Comparison of ENCODE assay signal across 10 cellular contexts in genomic region chr2:222919841-222920609, GRCh38. TPM values are rescaled to one million over a fixed set of nuclear protein-coding genes. Genes with fewer than 3 reads are reported as not detected.
DNase-seq lines count a peak whose midpoint lies in the region; ATAC-seq, FAIRE-seq and TF ChIP-seq lines count a peak whose summit lies in the region.
"Had no signal": no experiment of that assay in that cellular context is flagged by ENCODE, and none has a peak within 500 bp of the region (broad histone marks: within the 10 kb centered on the region; RNA-seq: fewer than 3 reads in every experiment).

No MANE protein-coding gene starts in this region.

- intact Hi-C loops in endothelial cell of umbilical vein (cut with micrococcal nuclease): no loop called here
- intact Hi-C loops in thyroid gland (cut with DNase I): no loop called here

- DNase-seq in GM04504 (ENCODE audit: low read depth) (peak; percentile 72), RKO (ENCODE audit: low spot score) (peak; percentile 73), endothelial cell of umbilical vein (ENCODE audit: low read depth, low spot score) (peak; percentile 69), pulmonary artery endothelial cell (ENCODE audit: low read depth, low spot score) (peak; percentile 17), mesenteric fat pad (ENCODE audit: low spot score) (no peak), thyroid gland (no peak)
- DNase-seq in activated naive CD4-positive, alpha-beta T cell treated with anti-CD3 and anti-CD28 coated beads, Interleukin-2, amount 50 U/mL, for 72 hours (ENCODE audit: low spot score in 2 of 2): no peak
- DNase-seq: activated CD8-positive, alpha-beta memory T cell treated with anti-CD3 and anti-CD28 coated beads, Interleukin-2, amount 10 ng/mL, durations not matched to agents 7 days and 5 days had no signal

- peaks cover 3% of the 10 kb centered on the region for H4K20me1 ChIP-seq in endothelial cell of umbilical vein (replicated peaks; ENCODE audit: control insufficient read depth, extremely low read depth, insufficient read depth, low read length)

- no peaks in the 10 kb centered on the region for H3K9me3 Mint-ChIP-seq in activated naive CD4-positive, alpha-beta T cell treated with anti-CD3 and anti-CD28 coated beads, Interleukin-2, amount 50 U/mL, for 72 hours
- H3K9me3 Mint-ChIP-seq: IgD-negative memory B cell had no signal

- WGBS in thyroid gland, 2 donors: 82 to 83% methylated on average over 2 of the region's 2 CpGs

- no peaks in the 10 kb centered on the region for H3K9me1 ChIP-seq in endothelial cell of umbilical vein (replicated peaks; ENCODE audit: control insufficient read depth, extremely low read depth, insufficient read depth, low read length)

- H3K9me3 ChIP-seq in endothelial cell of umbilical vein (replicated peaks; ENCODE audit: control insufficient read depth, insufficient read depth, low read length) (no peaks in the 10 kb centered on the region), thyroid gland (no peaks in the 10 kb centered on the region)

- H3K27me3 ChIP-seq in endothelial cell of umbilical vein (ENCODE audit: control insufficient read depth in 2 of 2, insufficient read depth in 2 of 2, low read length in 2 of 2) (no peaks in the 10 kb centered on the region), thyroid gland (no peaks in the 10 kb centered on the region)

- peak; percentile 86 for FAIRE-seq in endothelial cell of umbilical vein (lab: Jason Lieb, UNC)

- H3K36me3 ChIP-seq in endothelial cell of umbilical vein (ENCODE audit: control insufficient read depth in 2 of 2, extremely low read depth in 1 of 2, insufficient read depth in 2 of 2, low read length in 2 of 2): peaks cover 2 to 34% of the 10 kb centered on the region in 2 experiments
- peaks cover 4 to 5% of the 10 kb centered on the region in 2 donors for H3K36me3 ChIP-seq in thyroid gland

- BruUV-seq in endothelial cell of umbilical vein (replicated peaks; lab: Mats Ljungman, UMichigan): no TSS peak

- TF ChIP-seq CTCF in endothelial cell of umbilical vein (IDR thresholded peaks at IDR 0.05; ENCODE audit: extremely low read depth in 1 of 2, insufficient read depth in 1 of 2, low read depth in 1 of 2, low read length in 2 of 2) (no peak), thyroid gland (IDR thresholded peaks at IDR 0.05) (no peak)

- peaks cover 29% of the 10 kb centered on the region for H3K79me2 ChIP-seq in endothelial cell of umbilical vein (ENCODE audit: control insufficient read depth, insufficient read depth, low read length)

- CTCF ChIA-PET in endothelial cell of umbilical vein (lab: Charles Lee): interaction anchor here (0.6 to 2.1 kb wide), 5 partner anchors 19 to 230 kb away, joined by 3 to 17 read pairs (median 4); no protein-coding TSS in a partner anchor

- ATAC-seq in esophagus mucosa: no peak
- ATAC-seq in activated naive CD4-positive, alpha-beta T cell treated with anti-CD3 and anti-CD28 coated beads, Interleukin-2, amount 50 U/mL, for 72 hours: no peak
- ATAC-seq: activated CD8-positive, alpha-beta memory T cell treated with anti-CD3 and anti-CD28 coated beads, Interleukin-2, amount 10 ng/mL, durations not matched to agents 7 days and 5 days had no signal

- H3K27ac ChIP-seq in endothelial cell of umbilical vein (ENCODE audit: insufficient read depth, low read depth, low read length) (peak overlapping the region; percentile 28), thyroid gland (no peak overlapping the region)

- no peak overlapping the region for H3K9ac ChIP-seq in endothelial cell of umbilical vein (replicated peaks; ENCODE audit: extremely low read depth, insufficient read depth, low read length)

- peaks cover 0 to 4% of the 10 kb centered on the region in 2 donors for H3K36me3 Mint-ChIP-seq in activated naive CD4-positive, alpha-beta T cell treated with anti-CD3 and anti-CD28 coated beads, Interleukin-2, amount 50 U/mL, for 72 hours

- peaks cover 15% of the 10 kb centered on the region for H3K4me1 ChIP-seq in endothelial cell of umbilical vein (ENCODE audit: control insufficient read depth, extremely low read depth, insufficient read depth, low read length)
- H3K4me1 ChIP-seq in thyroid gland: no peaks in the 10 kb centered on the region

- no peak for TF ChIP-seq POLR2A in endothelial cell of umbilical vein (IDR thresholded peaks at IDR 0.05; ENCODE audit: low read depth, low read length)
- TF ChIP-seq POLR2A in thyroid gland (IDR thresholded peaks at IDR 0.05): no peak

- peak overlapping the region; percentile 57 for H3K4me2 ChIP-seq in endothelial cell of umbilical vein (ENCODE audit: insufficient read depth, low read length)

- H3K4me3 ChIP-seq in endothelial cell of umbilical vein (replicated peaks in 1 of 3; ENCODE audit: insufficient read depth in 1 of 3, low read depth in 1 of 3, low read length in 3 of 3) (no peak overlapping the region), thyroid gland (replicated peaks in 1 of 3) (no peak overlapping the region)

- H3K27ac Mint-ChIP-seq in activated naive CD4-positive, alpha-beta T cell treated with anti-CD3 and anti-CD28 coated beads, Interleukin-2, amount 50 U/mL, for 72 hours: peak overlapping the region in 1 of 2 donors; percentile 53
- H3K27ac Mint-ChIP-seq: activated CD8-positive, alpha-beta memory T cell treated with anti-CD3 and anti-CD28 coated beads, Interleukin-2, amount 10 ng/mL, durations not matched to agents 7 days and 5 days had no signal

- no peak overlapping the region for H2AFZ ChIP-seq in endothelial cell of umbilical vein (ENCODE audit: low read depth, low read length)

- POLR2A ChIA-PET in endothelial cell of umbilical vein (lab: Charles Lee): no interaction called here

- dilution Hi-C loops in endothelial cell of umbilical vein (cut with MboI; ENCODE audit: extremely low pct_ligation_motif_present, low sequenced_read_pairs): no loop called here

TF ChIP-seq in endothelial cell of umbilical vein, 7 proteins besides CTCF, POLR2A, EP300 and RAD21:
- TF ChIP-seq FOS (IDR thresholded peaks at IDR 0.05; ENCODE audit: borderline replicate concordance, insufficient read depth, low read length) (peak; percentile 94), MAX (IDR thresholded peaks at IDR 0.05; ENCODE audit: insufficient read depth, insufficient read length) (no peak), MYC (IDR thresholded peaks at IDR 0.05; ENCODE audit: low read depth, low read length) (no peak), POLR2AphosphoS5 (IDR thresholded peaks at IDR 0.05; ENCODE audit: insufficient read depth, low read depth, low read length) (no peak), JUN (IDR thresholded peaks at IDR 0.05; ENCODE audit: borderline replicate concordance, insufficient read depth, insufficient read length, low read depth) (peak; percentile 85), GATA2 (IDR thresholded peaks at IDR 0.05; ENCODE audit: insufficient read depth, insufficient read length, low read depth, low read length) (peak; percentile 46), EZH2 (IDR thresholded peaks at IDR 0.05; ENCODE audit: borderline replicate concordance, low read depth, low read length, severe bottlenecking) (no peak)
TF ChIP-seq in endothelial cell of umbilical vein: peak in this region for 3.

RNA-seq across cellular contexts. Expression of gene ACSL3, which starts 59.2 kb away (rescaled TPM):
- total RNA-seq in endothelial cell of umbilical vein: 139 and 142 TPM in 2 replicates
- 41.5 and 58.7 TPM in 2 replicates for polyA plus RNA-seq in endothelial cell of umbilical vein
- polyA plus RNA-seq in endothelial cell of umbilical vein (2011; cell fraction: cytosol; rRNA removed): 41.7 and 45.9 TPM in 2 replicates
- polyA plus RNA-seq in endothelial cell of umbilical vein (2011; cell fraction: nucleus; rRNA removed): 45.1 and 51.4 TPM in 2 replicates
- 86.6 and 98.4 TPM in 2 replicates for polyA plus RNA-seq in endothelial cell of umbilical vein (2012)
- polyA minus RNA-seq in endothelial cell of umbilical vein: 167 and 172 TPM in 2 replicates
- polyA minus RNA-seq in endothelial cell of umbilical vein (2011; cell fraction: cytosol; rRNA and poly(A)+ RNA removed): 43.2 TPM
- polyA minus RNA-seq in endothelial cell of umbilical vein (2011; cell fraction: nucleus; rRNA and poly(A)+ RNA removed): 79.5 and 85.9 TPM in 2 replicates
- 99.3 and 167 TPM in 2 replicates for total RNA-seq in pulmonary artery endothelial cell
- 125 TPM for total RNA-seq in esophagus mucosa
- total RNA-seq in mesenteric fat pad: 58.7 TPM
- total RNA-seq in thyroid gland: 10 to 100 TPM; 62.0 to 85.8 (median 76.6) TPM
- total RNA-seq in activated naive CD4-positive, alpha-beta T cell treated with anti-CD3 and anti-CD28 coated beads, Interleukin-2, amount 50 U/mL, for 72 hours: 10 to 100 TPM; 36.1 to 37.1 TPM

Comparison
In these comparisons a context has a peak if more than half of its experiments do, and no peak if none do; other contexts are left out.
1. DNase-seq: peak in GM04504 (single experiment), RKO (single experiment), endothelial cell of umbilical vein (single experiment) and pulmonary artery endothelial cell (single experiment); none in mesenteric fat pad (single experiment), thyroid gland (0 of 2) and activated naive CD4-positive, alpha-beta T cell treated with anti-CD3 and anti-CD28 coated beads, Interleukin-2, amount 50 U/mL, for 72 hours (0 of 2).